In the genomic region with DNA sequence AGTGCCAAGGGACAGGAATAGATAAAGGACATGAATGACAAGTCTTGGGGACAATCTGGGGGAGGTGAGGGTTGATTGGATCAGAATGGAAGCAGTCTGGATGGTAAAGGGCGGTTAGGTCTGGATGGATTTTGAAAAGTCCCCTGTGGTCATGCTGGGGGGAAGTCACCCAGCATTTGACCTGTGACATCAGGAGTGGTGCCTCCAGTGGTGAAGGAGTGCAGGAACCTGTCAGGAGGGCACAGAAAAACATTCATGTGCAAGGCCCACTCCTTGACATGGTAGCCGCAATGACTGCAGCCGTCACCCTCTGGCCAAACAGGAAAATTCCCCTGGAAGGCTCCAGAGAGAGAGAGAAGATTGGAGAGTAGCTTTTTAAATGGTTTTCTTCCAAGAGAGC, we compare ENCODE assay signal across 21 cellular contexts.
DNase-seq lines count a peak whose midpoint lies in the region; ATAC-seq and TF ChIP-seq lines count a peak whose summit lies in the region.
"Had no signal": no experiment of that assay in that cellular context is flagged by ENCODE, and none has a peak within 500 bp of the region (broad histone marks: within the 10 kb centered on the region; RNA-seq: fewer than 3 reads in every experiment).

No MANE protein-coding gene starts in this region.

- ATAC-seq in heart right ventricle = no peak
- ATAC-seq: K562, PC-3, SK-N-SH treated with all-trans-retinoic acid at 6 μM for 48 hours had no signal

- no peaks in the 10 kb centered on the region for H3K9me3 Mint-ChIP-seq in type B pancreatic cell

- H3K27ac ChIP-seq in WERI-Rb-1 (no peak overlapping the region), heart right ventricle (no peak overlapping the region)
- H3K27ac ChIP-seq: GM23248, SJCRH30 had no signal

- H3K27me3 Mint-ChIP-seq in type B pancreatic cell = peaks cover 32% of the 10 kb centered on the region

- H3K9me3 ChIP-seq in WERI-Rb-1 (ENCODE audit: severe bottlenecking) (no peaks in the 10 kb centered on the region), heart right ventricle (peaks cover 0 to 2% (median 0%) of the 10 kb centered on the region in 11 donors)
- H3K9me3 ChIP-seq: SJCRH30 had no signal

- H3K4me3 Mint-ChIP-seq in type B pancreatic cell = no peak overlapping the region

- H3K4me1 ChIP-seq in heart right ventricle = no peaks in the 10 kb centered on the region
- H3K4me1 ChIP-seq: SJCRH30 had no signal

- H3K4me3 ChIP-seq in H7 (ENCODE audit: insufficient read depth, low read depth, low read length) = no peak overlapping the region
- H3K4me3 ChIP-seq in WERI-Rb-1 (ENCODE audit: low read depth, low read length) = no peak overlapping the region
- no peak overlapping the region for H3K4me3 ChIP-seq in epithelial cell of proximal tubule (ENCODE audit: low read depth, low read length)
- H3K4me3 ChIP-seq in heart right ventricle = no peak overlapping the region
- H3K4me3 ChIP-seq: GM23248, K562, SJCRH30 had no signal

- intact Hi-C loops in heart right ventricle (cut with DNase I) = no loop called here

- 91 to 92% methylated on average over 3 of the region's 3 CpGs for WGBS in heart right ventricle, 2 donors

- H3K36me3 Mint-ChIP-seq in type B pancreatic cell = no peaks in the 10 kb centered on the region

- peak; percentile 34 for DNase-seq in H7
- no peak for DNase-seq in WERI-Rb-1
- DNase-seq in epithelial cell of proximal tubule (ENCODE audit: low read depth) = no peak
- peak; percentile 24 for DNase-seq in type B pancreatic cell (ENCODE audit: extremely low spot score, unreplicated experiment)
- no peak for DNase-seq in heart right ventricle
- DNase-seq in stimulated activated CD4-positive, alpha-beta T cell treated with anti-CD3 and anti-CD28 coated beads, Interleukin-4, amount 100 ng/mL, for 4 hours = no peak
- no peak for DNase-seq in stimulated activated CD4-positive, alpha-beta T cell treated with anti-CD3 and anti-CD28 coated beads, Interleukin-12 subunit alpha, Interleukin-12 subunit beta, amount 100 ng/mL, for 4 hours
- DNase-seq: Calu3, GM23248, Kasumi-1, MV-4-11, NCI-H1105 treated with DMSO at 0.1 percent for 48 hours, NCI-H146, NCI-H1930, NCI-H2107, NCI-H524, NCI-H774, PC-3, SJCRH30 had no signal

- H3K36me3 ChIP-seq in H7 (replicated peaks; ENCODE audit: control insufficient read depth, insufficient read depth, low read length) = no peaks in the 10 kb centered on the region
- H3K36me3 ChIP-seq in WERI-Rb-1 = no peaks in the 10 kb centered on the region
- no peaks in the 10 kb centered on the region for H3K36me3 ChIP-seq in heart right ventricle
- H3K36me3 ChIP-seq: SJCRH30 had no signal

- H3K27ac Mint-ChIP-seq in type B pancreatic cell = no peak overlapping the region

- H3K27me3 ChIP-seq in H7 (ENCODE audit: control insufficient read depth, insufficient read depth, low read length) = no peaks in the 10 kb centered on the region
- H3K27me3 ChIP-seq in WERI-Rb-1 (ENCODE audit: insufficient read depth, low read depth, severe bottlenecking) = no peaks in the 10 kb centered on the region
- no peaks in the 10 kb centered on the region for H3K27me3 ChIP-seq in heart right ventricle
- H3K27me3 ChIP-seq: SJCRH30 had no signal

- peak; percentile 17; the same call in 1 of the 2 replicates for TF ChIP-seq CTCF in WERI-Rb-1 (IDR thresholded peaks at IDR 0.05; ENCODE audit: low read depth, low read length)
- peak; percentile 40 for TF ChIP-seq CTCF in epithelial cell of proximal tubule (conservative IDR thresholded peaks at IDR 0.05; ENCODE audit: low read depth, low read length)
- TF ChIP-seq CTCF in type B pancreatic cell (conservative IDR thresholded peaks at IDR 0.05) = no peak
- TF ChIP-seq CTCF in heart right ventricle (IDR thresholded peaks at IDR 0.05) = no peak

- peaks cover 10% of the 10 kb centered on the region for H3K4me1 Mint-ChIP-seq in type B pancreatic cell (ENCODE audit: unreplicated experiment)

Comparison
In these comparisons a context has a peak if more than half of its experiments do, and no peak if none do; other contexts are left out.
1. DNase-seq: peak in H7 (single experiment) and type B pancreatic cell (single experiment); none in WERI-Rb-1 (single experiment), epithelial cell of proximal tubule (single experiment), heart right ventricle (0 of 2), stimulated activated CD4-positive, alpha-beta T cell treated with anti-CD3 and anti-CD28 coated beads, Interleukin-4, amount 100 ng/mL, for 4 hours (0 of 2) and stimulated activated CD4-positive, alpha-beta T cell treated with anti-CD3 and anti-CD28 coated beads, Interleukin-12 subunit alpha, Interleukin-12 subunit beta, amount 100 ng/mL, for 4 hours (single experiment).
2. CTCF ChIP-seq: peak in WERI-Rb-1 (single experiment) and epithelial cell of proximal tubule (single experiment); none in type B pancreatic cell (single experiment) and heart right ventricle (0 of 9).